In genomic region chr14:21099596-21099985, GRCh38 we compare ENCODE assay signal across 10 cellular contexts. TPM values are rescaled to one million over a fixed set of nuclear protein-coding genes. Genes with fewer than 3 reads are reported as not detected.
DNase-seq lines count a peak whose midpoint lies in the region; ATAC-seq and TF ChIP-seq lines count a peak whose summit lies in the region.
"Had no signal": no experiment of that assay in that cellular context is flagged by ENCODE, and none has a peak within 500 bp of the region (broad histone marks: within the 10 kb centered on the region; RNA-seq: fewer than 3 reads in every experiment).

No MANE protein-coding gene starts in this region.

- H3K36me3 Mint-ChIP-seq in GM23338 (ENCODE audit: low read depth), result no peaks in the 10 kb centered on the region; the same call in 2 of the 3 replicates

- peaks cover 44% of the 10 kb centered on the region for H3K79me2 ChIP-seq in GM23338 (replicated peaks; ENCODE audit: insufficient read depth)

- H3K27ac Mint-ChIP-seq in GM23338, result peak overlapping the region; percentile 89

- H3F3A ChIP-seq in GM23338 (replicated peaks; ENCODE audit: low read depth), result peaks cover 15% of the 10 kb centered on the region

- no peaks in the 10 kb centered on the region for H3K9me3 ChIP-seq in RWPE2 (ENCODE audit: severe bottlenecking)
- H3K9me3 ChIP-seq: pancreas had no signal

- peaks cover 50% of the 10 kb centered on the region for H3K4me1 ChIP-seq in GM23338 (ENCODE audit: insufficient read depth)
- peaks cover 29% of the 10 kb centered on the region for H3K4me1 ChIP-seq in RWPE2 (ENCODE audit: insufficient read depth, poor library complexity, severe bottlenecking)
- peaks cover 35% of the 10 kb centered on the region for H3K4me1 ChIP-seq in foreskin keratinocyte

- peak overlapping the region; percentile 87; the same call in 1 of the 2 replicates for H3K27ac ChIP-seq in GM23338 (ENCODE audit: low read depth)
- H3K27ac ChIP-seq in RWPE2 (ENCODE audit: poor library complexity, severe bottlenecking), result peak overlapping the region; percentile 62
- H3K27ac ChIP-seq in foreskin keratinocyte, result peak overlapping the region; percentile 17
- peak overlapping the region in 14 of 21 experiments; percentile 78 to 92 (median 90) for H3K27ac ChIP-seq in skin epidermis

- peaks cover 71% of the 10 kb centered on the region for H3K4me1 Mint-ChIP-seq in GM23338

- H3K27me3 ChIP-seq in GM23338 (ENCODE audit: insufficient read depth) (no peaks in the 10 kb centered on the region), RWPE2 (ENCODE audit: insufficient read depth, poor library complexity, severe bottlenecking) (no peaks in the 10 kb centered on the region), foreskin keratinocyte (no peaks in the 10 kb centered on the region)
- H3K27me3 ChIP-seq: pancreas had no signal

- TF ChIP-seq CTCF in GM23338 (conservative IDR thresholded peaks at IDR 0.05; ENCODE audit: low read depth in 2 of 2) (no peak), RWPE2 (IDR thresholded peaks at IDR 0.05; ENCODE audit: poor library complexity, severe bottlenecking) (no peak), foreskin keratinocyte (conservative IDR thresholded peaks at IDR 0.05) (no peak)

- DNase-seq in GM23338 (ENCODE audit: low spot score) (no peak), RWPE2 (ENCODE audit: low spot score) (no peak), foreskin keratinocyte (no peak), ecto neural progenitor cell (ENCODE audit: low spot score) (no peak), GF-D8 (lab: John Stamatoyannopoulos, UW) (no peak)
- DNase-seq: pancreas, SIG-M5 had no signal

- H3K4me3 Mint-ChIP-seq in GM23338, result peak overlapping the region; percentile 84

- peak overlapping the region; percentile 61 for H3K4me3 ChIP-seq in GM23338
- peak overlapping the region; percentile 49 for H3K4me3 ChIP-seq in RWPE2 (ENCODE audit: severe bottlenecking)
- H3K4me3 ChIP-seq in skin epidermis, result peak overlapping the region in 1 of 7 experiments; percentile 67

- H3K9me3 Mint-ChIP-seq in GM23338, result no peaks in the 10 kb centered on the region; the same call in 2 of the 3 replicates

- H4K20me1 ChIP-seq in GM23338 (replicated peaks; ENCODE audit: insufficient read depth), result peaks cover 4% of the 10 kb centered on the region; the same call in 1 of the 2 replicates

- peaks cover 19% of the 10 kb centered on the region for H3K27me3 Mint-ChIP-seq in GM23338 (ENCODE audit: insufficient read depth, low read depth, poor library complexity)

- peak overlapping the region; percentile 78 for H3K4me2 ChIP-seq in GM23338

- H3K9me2 ChIP-seq in GM23338 (ENCODE audit: insufficient read depth), result no peaks in the 10 kb centered on the region

- no peaks in the 10 kb centered on the region for H3K36me3 ChIP-seq in GM23338 (ENCODE audit: insufficient read depth)
- H3K36me3 ChIP-seq in RWPE2 (ENCODE audit: low read depth), result no peaks in the 10 kb centered on the region
- H3K36me3 ChIP-seq: pancreas had no signal

- ATAC-seq in GM23338, result no peak
- no peak for ATAC-seq in RWPE2 (ENCODE audit: low read depth)
- no peak for ATAC-seq in foreskin keratinocyte
- no peak for ATAC-seq in GM18511 (IDR thresholded peaks at IDR 0.05; ENCODE audit: unreplicated experiment)
- ATAC-seq in HG02870 (IDR thresholded peaks at IDR 0.05; ENCODE audit: unreplicated experiment), result no peak
- ATAC-seq: pancreas had no signal

- H2AFZ ChIP-seq in GM23338, result no peak overlapping the region

TF ChIP-seq in GM23338, 12 proteins besides CTCF, POLR2A, EP300 and RAD21 (continues in another document):
- TF ChIP-seq EZH2phosphoT487 (IDR thresholded peaks at IDR 0.05; ENCODE audit: unreplicated experiment) (no peak), REST (IDR thresholded peaks at IDR 0.05; ENCODE audit: unreplicated experiment) (no peak), EZH2 (IDR thresholded peaks at IDR 0.05; ENCODE audit: low read depth, unreplicated experiment) (no peak), JUNB (IDR thresholded peaks at IDR 0.05; ENCODE audit: unreplicated experiment) (no peak), STAT1 (IDR thresholded peaks at IDR 0.05; ENCODE audit: unreplicated experiment) (no peak), ZNF114 (CRISPR knock-in tag; IDR thresholded peaks at IDR 0.05) (no peak), POLR2AphosphoS5 (IDR thresholded peaks at IDR 0.05; ENCODE audit: low read depth) (no peak)

RNA-seq across cellular contexts. Expression of gene ZNF219, which starts 1.1 kb away (rescaled TPM):
- 148 and 153 TPM in 2 replicates for total RNA-seq in GM23338 (2014; rRNA removed; shearing (Covaris generic))
- polyA plus RNA-seq in GM23338 (2016; fragmentation: Nextera tagmentation; extraction: Ambion mirVana), result 35.5 and 37.7 TPM in 2 replicates
- 51.9 and 52.0 TPM in 2 replicates for total RNA-seq in foreskin keratinocyte
- 56.9 and 62.5 TPM in 2 replicates for polyA plus RNA-seq in foreskin keratinocyte

RNA-seq across cellular contexts. Expression of gene TMEM253, which starts 1.3 kb away (rescaled TPM):
- total RNA-seq in GM23338 (2014; rRNA removed; shearing (Covaris generic)), result 0.59 TPM in 1 of 2 replicates, not detected in the other
- polyA plus RNA-seq in GM23338 (2016; fragmentation: Nextera tagmentation; extraction: Ambion mirVana) (0.95 and 2.7 TPM in 2 replicates), foreskin keratinocyte (1.2 and 1.4 TPM in 2 replicates)
- total RNA-seq in foreskin keratinocyte, result 0.34 and 0.42 TPM in 2 replicates

RNA-seq across cellular contexts. Expression of gene ARHGEF40, which starts 29.5 kb away (rescaled TPM):
- 38.6 and 44.6 TPM in 2 replicates for total RNA-seq in GM23338 (2014; rRNA removed; shearing (Covaris generic))
- polyA plus RNA-seq in GM23338 (2016; fragmentation: Nextera tagmentation; extraction: Ambion mirVana) (17.7 and 21.5 TPM in 2 replicates), foreskin keratinocyte (10.2 and 17.6 TPM in 2 replicates)
- 13.6 and 20.7 TPM in 2 replicates for total RNA-seq in foreskin keratinocyte

RNA-seq across cellular contexts. Expression of gene RNASE8, which starts 42.0 kb away (rescaled TPM):
- total RNA-seq in GM23338 (2014; rRNA removed; shearing (Covaris generic)), result not detected in 2 replicates
- not detected in 2 replicates for polyA plus RNA-seq in GM23338 (2016; fragmentation: Nextera tagmentation; extraction: Ambion mirVana)
- not detected in 2 replicates for total RNA-seq in foreskin keratinocyte
- not detected in 2 replicates for polyA plus RNA-seq in foreskin keratinocyte
- total RNA-seq: pancreas had no signal
- polyA plus RNA-seq: pancreas had no signal

RNA-seq across cellular contexts. Expression of gene OR5AU1, which starts 56.3 kb away (rescaled TPM):
- total RNA-seq in GM23338 (2014; rRNA removed; shearing (Covaris generic)), result not detected in 2 replicates
- not detected in 2 replicates for polyA plus RNA-seq in GM23338 (2016; fragmentation: Nextera tagmentation; extraction: Ambion mirVana)
- total RNA-seq in foreskin keratinocyte, result not detected in 2 replicates
- not detected in 2 replicates for polyA plus RNA-seq in foreskin keratinocyte
- total RNA-seq: pancreas had no signal
- polyA plus RNA-seq: pancreas had no signal

Comparison
In these comparisons a context has a peak if more than half of its experiments do, and no peak if none do; other contexts are left out.
1. H3K27ac ChIP-seq: peak in every context shown above with its lines; median percentile 90 in skin epidermis; 87 in GM23338; 62 in RWPE2; 17 in foreskin keratinocyte.